Comparison of ENCODE assay signal across 15 cellular contexts in genomic region chr2:8643996-8644356, GRCh38. TPM values are rescaled to one million over a fixed set of nuclear protein-coding genes. Genes with fewer than 3 reads are reported as not detected.
DNase-seq lines count a peak whose midpoint lies in the region; ATAC-seq and TF ChIP-seq lines count a peak whose summit lies in the region.
"Had no signal": no experiment of that assay in that cellular context is flagged by ENCODE, and none has a peak within 500 bp of the region (broad histone marks: within the 10 kb centered on the region; RNA-seq: fewer than 3 reads in every experiment).

No MANE protein-coding gene starts in this region.

- H3K4me1 ChIP-seq in RWPE2 (ENCODE audit: insufficient read depth, poor library complexity, severe bottlenecking) = no peaks in the 10 kb centered on the region
- peaks cover 7% of the 10 kb centered on the region for H3K4me1 ChIP-seq in mesenchymal stem cell (ENCODE audit: control insufficient read depth, insufficient read depth, low read depth, low read length)
- H3K4me1 ChIP-seq in trophoblast cell (ENCODE audit: control insufficient read depth in 1 of 2, insufficient read depth in 2 of 2, low read length in 2 of 2) = peaks cover 10 to 11% of the 10 kb centered on the region in 2 experiments

- no peak overlapping the region for H4K12ac ChIP-seq in trophoblast cell (ENCODE audit: low read depth, low read length)

- no peaks in the 10 kb centered on the region for H3K9me3 ChIP-seq in RWPE2 (ENCODE audit: severe bottlenecking)
- H3K9me3 ChIP-seq in mesenchymal stem cell (ENCODE audit: control insufficient read depth, low read length) = peaks cover 7% of the 10 kb centered on the region
- H3K9me3 ChIP-seq in trophoblast cell (ENCODE audit: insufficient read depth, low read depth, low read length) = peaks cover 7% of the 10 kb centered on the region
- H3K9me3 ChIP-seq: Caco-2 had no signal

- peaks cover 8 to 14% (median 10%) of the 10 kb centered on the region in 7 donors for H3K9me3 Mint-ChIP-seq in CD14-positive monocyte

- no peak overlapping the region for H4K91ac ChIP-seq in mesenchymal stem cell (ENCODE audit: low read length)
- peak overlapping the region; percentile 51 for H4K91ac ChIP-seq in trophoblast cell (ENCODE audit: low read depth, low read length)

- H2BK5ac ChIP-seq in mesenchymal stem cell (ENCODE audit: low read depth, low read length, poor library complexity, severe bottlenecking) = no peak overlapping the region
- no peak overlapping the region for H2BK5ac ChIP-seq in trophoblast cell (ENCODE audit: low read depth, low read length, poor library complexity)

- no peaks in the 10 kb centered on the region for H3K36me3 Mint-ChIP-seq in CD14-positive monocyte
- H3K36me3 Mint-ChIP-seq: CD4-positive, CD25-positive, alpha-beta regulatory T cell had no signal

- H3K27me3 ChIP-seq in RWPE2 (ENCODE audit: insufficient read depth, poor library complexity, severe bottlenecking) (no peaks in the 10 kb centered on the region), mesenchymal stem cell (ENCODE audit: control insufficient read depth in 1 of 2, insufficient read depth in 1 of 2, low read length in 2 of 2) (no peaks in the 10 kb centered on the region), trophoblast cell (ENCODE audit: insufficient read depth, low read length) (no peaks in the 10 kb centered on the region)

- H2AFZ ChIP-seq in mesenchymal stem cell (ENCODE audit: low read depth, low read length) (no peak overlapping the region), trophoblast cell (ENCODE audit: insufficient read depth, low read length, poor library complexity) (no peak overlapping the region)

- no peaks in the 10 kb centered on the region for H3K79me2 ChIP-seq in trophoblast cell (ENCODE audit: control insufficient read depth, insufficient read depth, low read length, poor library complexity)

- H2AK5ac ChIP-seq in mesenchymal stem cell (ENCODE audit: low read length, severe bottlenecking) (no peak overlapping the region), trophoblast cell (ENCODE audit: low read length) (peak overlapping the region; percentile 6)

- intact Hi-C loops in CD14-positive monocyte (cut with micrococcal nuclease) = loop anchor here in 1 of 2 donors (5.0 kb wide), 1 partner anchor 33 kb away; no protein-coding TSS in a partner anchor

- H2BK12ac ChIP-seq in mesenchymal stem cell (ENCODE audit: low read length in 2 of 2) (no peak overlapping the region), trophoblast cell (ENCODE audit: low read length) (peak overlapping the region; percentile 5)

- WGBS in mesenchymal stem cell = 91% methylated on average over 5 of the region's 5 CpGs
- WGBS in trophoblast cell (ENCODE audit: extremely low coverage, insufficient coverage, insufficient read length) = no CpG with 5 or more reads among the region's 5 CpGs

- H3K14ac ChIP-seq in mesenchymal stem cell (ENCODE audit: low read length in 2 of 2) = no peak overlapping the region
- no peak overlapping the region for H3K14ac ChIP-seq in trophoblast cell (ENCODE audit: low read length)

- H3K4me3 Mint-ChIP-seq in CD14-positive monocyte = peak overlapping the region in 1 of 2 donors; percentile 26
- H3K4me3 Mint-ChIP-seq: CD4-positive, CD25-positive, alpha-beta regulatory T cell had no signal

- peak overlapping the region; percentile 9 for H3K9ac ChIP-seq in mesenchymal stem cell (ENCODE audit: low read length)
- H3K9ac ChIP-seq in trophoblast cell (ENCODE audit: low read length) = no peak overlapping the region

- no peaks in the 10 kb centered on the region for H3K36me3 ChIP-seq in RWPE2 (ENCODE audit: low read depth)
- peaks cover 0 to 2% of the 10 kb centered on the region in 2 experiments for H3K36me3 ChIP-seq in mesenchymal stem cell (ENCODE audit: control insufficient read depth in 1 of 2, insufficient read depth in 2 of 2, low read depth in 1 of 2, low read length in 2 of 2)
- H3K36me3 ChIP-seq in trophoblast cell (ENCODE audit: control insufficient read depth in 1 of 2, insufficient read depth in 2 of 2, low read length in 2 of 2) = peaks cover 0 to 2% of the 10 kb centered on the region in 2 experiments

- H4K8ac ChIP-seq in mesenchymal stem cell (ENCODE audit: low read length) (no peak overlapping the region), trophoblast cell (ENCODE audit: low read depth, low read length) (no peak overlapping the region)

- H3K18ac ChIP-seq in mesenchymal stem cell (ENCODE audit: low read depth in 1 of 2, low read length in 2 of 2) (no peak overlapping the region), trophoblast cell (ENCODE audit: low read length) (no peak overlapping the region)

- no peak overlapping the region for H3K4me2 ChIP-seq in mesenchymal stem cell (ENCODE audit: low read length, poor library complexity, severe bottlenecking)
- no peak overlapping the region for H3K4me2 ChIP-seq in trophoblast cell (ENCODE audit: low read length)

- no peak overlapping the region for H2BK15ac ChIP-seq in mesenchymal stem cell (ENCODE audit: low read depth, poor library complexity, severe bottlenecking)

- DNase-seq in CD14-positive monocyte (ENCODE audit: low spot score) (no peak), RWPE2 (ENCODE audit: low spot score) (peak; percentile 16), mesenchymal stem cell (no peak), trophoblast cell (no peak), NCI-H510A treated with DMSO at 0.1 percent for 48 hours (lab: John Stamatoyannopoulos, UW) (no peak), CD1c-positive myeloid dendritic cell (ENCODE audit: extremely low spot score) (no peak), UCSD-AML1 (lab: John Stamatoyannopoulos, UW; ENCODE audit: unreplicated experiment) (no peak)
- DNase-seq: ACHN; Caco-2; CD4-positive, CD25-positive, alpha-beta regulatory T cell; DMS153; H7; NCI-H1417 treated with DMSO at 0.1 percent for 48 hours; NCI-H1930; OCI-M1 had no signal

- peaks cover 44% of the 10 kb centered on the region for H3K4me1 Mint-ChIP-seq in CD14-positive monocyte
- H3K4me1 Mint-ChIP-seq: CD4-positive, CD25-positive, alpha-beta regulatory T cell had no signal

- H3K23ac ChIP-seq in mesenchymal stem cell (ENCODE audit: low read length in 2 of 2) (no peak overlapping the region), trophoblast cell (ENCODE audit: low read length) (no peak overlapping the region)

- no peak overlapping the region for H3K27ac ChIP-seq in RWPE2 (ENCODE audit: poor library complexity, severe bottlenecking)
- no peak overlapping the region for H3K27ac ChIP-seq in mesenchymal stem cell (ENCODE audit: low read length, poor library complexity, severe bottlenecking)
- H3K27ac ChIP-seq in trophoblast cell (ENCODE audit: low read depth, low read length) = no peak overlapping the region

- no peak for TF ChIP-seq CTCF in CD14-positive monocyte (IDR thresholded peaks at IDR 0.05)
- TF ChIP-seq CTCF in RWPE2 (IDR thresholded peaks at IDR 0.05; ENCODE audit: poor library complexity, severe bottlenecking) = no peak

- H3K79me1 ChIP-seq in mesenchymal stem cell (replicated peaks; ENCODE audit: low read length, poor library complexity, severe bottlenecking) = no peaks in the 10 kb centered on the region
- H3K79me1 ChIP-seq in trophoblast cell (ENCODE audit: low read length) = no peaks in the 10 kb centered on the region

- peak overlapping the region in 5 of 7 donors; percentile 43 to 82 (median 73) for H3K27ac Mint-ChIP-seq in CD14-positive monocyte

- no peak overlapping the region for H2BK120ac ChIP-seq in mesenchymal stem cell (ENCODE audit: low read depth, low read length)
- H2BK120ac ChIP-seq in trophoblast cell (ENCODE audit: insufficient read depth, low read length, poor library complexity) = no peak overlapping the region

- ATAC-seq in RWPE2 (ENCODE audit: low read depth) = no peak

- no peak overlapping the region for H3K4me3 ChIP-seq in RWPE2 (ENCODE audit: severe bottlenecking)
- peak overlapping the region in 1 of 2 experiments; percentile 11 for H3K4me3 ChIP-seq in mesenchymal stem cell (ENCODE audit: insufficient read depth in 1 of 2, low read depth in 1 of 2, low read length in 2 of 2)
- no peak overlapping the region for H3K4me3 ChIP-seq in trophoblast cell (ENCODE audit: low read depth, low read length)

- H3K27me3 Mint-ChIP-seq in CD14-positive monocyte (ENCODE audit: low read depth in 3 of 3) = peaks cover 1 to 3% (median 2%) of the 10 kb centered on the region in 3 donors
- H3K27me3 Mint-ChIP-seq: CD4-positive, CD25-positive, alpha-beta regulatory T cell had no signal

- H3K4ac ChIP-seq in mesenchymal stem cell (ENCODE audit: low read depth in 1 of 2, low read length in 2 of 2) (no peak overlapping the region), trophoblast cell (ENCODE audit: low read depth, low read length) (no peak overlapping the region)

RNA-seq across cellular contexts. Expression of gene ID2, which starts 37.9 kb away (rescaled TPM):
- polyA plus RNA-seq in CD14-positive monocyte = 100 to 1,000 TPM; 282 to 295 TPM
- polyA plus RNA-seq in mesenchymal stem cell (2013, experiment 1 of 2) = 53.9 TPM
- 55.7 TPM for polyA plus RNA-seq in mesenchymal stem cell (2013, experiment 2 of 2)
- polyA plus RNA-seq in trophoblast cell (2013) = 277 and 280 TPM in 2 replicates
